28 cellular contexts compared by ENCODE assay signal in the genomic region with DNA sequence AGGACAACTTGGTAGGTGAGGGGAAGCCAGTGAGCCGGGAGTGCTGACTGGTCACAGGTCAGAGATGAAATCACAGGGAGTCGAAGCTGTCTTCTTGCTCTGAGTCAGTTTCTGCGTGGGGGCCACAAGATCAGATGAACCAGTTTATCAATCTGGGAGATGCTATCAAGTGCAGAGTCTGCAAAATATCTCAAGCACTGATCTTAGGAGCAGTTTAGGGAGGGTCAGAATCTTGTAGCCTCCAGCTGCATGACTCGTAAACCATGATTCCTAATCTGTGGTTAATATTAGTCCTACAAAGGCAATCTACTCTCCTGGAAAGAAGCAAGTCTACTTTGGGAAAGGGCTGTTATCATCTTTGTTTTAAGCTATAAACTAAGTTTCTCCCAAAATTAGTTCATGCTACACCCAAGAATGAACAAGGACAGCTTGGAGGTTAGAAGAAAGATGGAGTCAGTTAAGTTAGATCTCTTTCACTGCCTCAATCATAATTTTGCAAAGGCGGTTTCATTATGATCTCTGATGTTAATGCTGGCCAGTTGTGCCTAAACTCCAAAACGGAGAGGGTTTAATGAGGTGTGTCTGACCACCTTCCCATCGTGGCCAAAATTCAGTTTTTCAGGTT. TPM values are rescaled to one million over a fixed set of nuclear protein-coding genes. Genes with fewer than 3 reads are reported as not detected.
DNase-seq lines count a peak whose midpoint lies in the region; FAIRE-seq and TF ChIP-seq lines count a peak whose summit lies in the region.
"Had no signal": no experiment of that assay in that cellular context is flagged by ENCODE, and none has a peak within 500 bp of the region (broad histone marks: within the 10 kb centered on the region; RNA-seq: fewer than 3 reads in every experiment).

No MANE protein-coding gene starts in this region.

- H3K79me2 ChIP-seq in neural progenitor cell (ENCODE audit: low read depth) = no peaks in the 10 kb centered on the region

- peaks cover 4% of the 10 kb centered on the region; the same call in 1 of the 2 replicates for H3K27me3 Mint-ChIP-seq in HFFc6 (ENCODE audit: insufficient read depth)
- H3K27me3 Mint-ChIP-seq in neural progenitor cell (ENCODE audit: insufficient read depth, low read depth) = peaks cover 5% of the 10 kb centered on the region

- TF ChIP-seq CTCF in HFFc6 (IDR thresholded peaks at IDR 0.05) = no peak
- TF ChIP-seq CTCF in bronchial epithelial cell (IDR thresholded peaks at IDR 0.05; ENCODE audit: insufficient read depth, low read length, severe bottlenecking) = no peak
- TF ChIP-seq CTCF in neural progenitor cell (IDR thresholded peaks at IDR 0.05) = no peak

- peaks cover 25% of the 10 kb centered on the region for H3F3A ChIP-seq in neural progenitor cell (ENCODE audit: low read depth)

- H3K9me3 ChIP-seq in neural progenitor cell (ENCODE audit: low read depth) = no peaks in the 10 kb centered on the region
- H3K9me3 ChIP-seq: colonic mucosa, esophagus squamous epithelium, uterus had no signal

- no peak overlapping the region for H3K4me3 ChIP-seq in bronchial epithelial cell (ENCODE audit: low read depth, low read length)
- H3K4me3 ChIP-seq in neural progenitor cell = no peak overlapping the region
- H3K4me3 ChIP-seq: colonic mucosa, esophagus squamous epithelium, SK-N-MC, uterus had no signal

- peaks cover 24% of the 10 kb centered on the region for H3K4me1 Mint-ChIP-seq in HFFc6 (ENCODE audit: low read depth)
- peaks cover 32% of the 10 kb centered on the region for H3K4me1 Mint-ChIP-seq in neural progenitor cell
- H3K4me1 Mint-ChIP-seq: activated CD4-positive, alpha-beta T cell treated with anti-CD3 and anti-CD28 coated beads, Interleukin-2, amount 10 ng/mL, durations not matched to agents 24 days and 14 days; memory B cell; stimulated activated naive B cell treated with anti-CD40 and anti-IgM and Interleukin-4, amounts not matched to agents 10 μg/mL and 1 μg/mL and 100 μg/mL, for 72 hours had no signal

- H3K4me1 ChIP-seq in neural progenitor cell = peaks cover 29% of the 10 kb centered on the region
- H3K4me1 ChIP-seq: colonic mucosa had no signal

- DNase-seq in EL (peak; percentile 37), HFFc6 (peak; percentile 9), bronchial epithelial cell (ENCODE audit: low read depth) (peak; percentile 66), neural progenitor cell (ENCODE audit: low spot score) (no peak), DMS79 (lab: John Stamatoyannopoulos, UW) (no peak), substantia nigra (lab: John Stamatoyannopoulos, UW) (no peak), SW480 (ENCODE audit: low spot score) (no peak)
- DNase-seq: activated CD4-positive, alpha-beta T cell treated with anti-CD3 and anti-CD28 coated beads, Interleukin-2, amount 10 ng/mL, durations not matched to agents 24 days and 14 days; activated naive CD4-positive, alpha-beta T cell; activated T-cell treated with anti-CD3 and anti-CD28 coated beads, Interleukin-2, amount 50 U/mL, for 48 hours; colonic mucosa; esophagus squamous epithelium; kidney glomerular epithelial cell; NCI-H1436; NCI-H524; stimulated activated CD4-positive, alpha-beta T cell treated with anti-CD3 and anti-CD28 coated beads, Interleukin-12 subunit alpha, Interleukin-12 subunit beta, amount 100 ng/mL, for 4 hours; stimulated activated CD4-positive, alpha-beta T cell treated with anti-CD3 and anti-CD28 coated beads, Interleukin-4, amount 100 ng/mL, for 24 hours; stimulated activated naive B cell treated with anti-CD40 and anti-IgM and Interleukin-4, amounts not matched to agents 10 μg/mL and 1 μg/mL and 100 μg/mL, for 72 hours; uterus; WERI-Rb-1 had no signal

- H3K4me3 Mint-ChIP-seq in HFFc6 (no peak overlapping the region), neural progenitor cell (no peak overlapping the region)
- H3K4me3 Mint-ChIP-seq: activated CD4-positive, alpha-beta T cell treated with anti-CD3 and anti-CD28 coated beads, Interleukin-2, amount 10 ng/mL, durations not matched to agents 24 days and 14 days; memory B cell; stimulated activated naive B cell treated with anti-CD40 and anti-IgM and Interleukin-4, amounts not matched to agents 10 μg/mL and 1 μg/mL and 100 μg/mL, for 72 hours had no signal

- H3K36me3 Mint-ChIP-seq in HFFc6 (ENCODE audit: low read depth) (no peaks in the 10 kb centered on the region), neural progenitor cell (no peaks in the 10 kb centered on the region)
- H3K36me3 Mint-ChIP-seq: memory B cell; stimulated activated naive B cell treated with anti-CD40 and anti-IgM and Interleukin-4, amounts not matched to agents 10 μg/mL and 1 μg/mL and 100 μg/mL, for 72 hours had no signal

- H3K4me2 ChIP-seq in neural progenitor cell = no peak overlapping the region

- H4K20me1 ChIP-seq in neural progenitor cell (ENCODE audit: low read depth) = no peaks in the 10 kb centered on the region

- H3K27ac Mint-ChIP-seq in HFFc6 = no peak overlapping the region
- H3K27ac Mint-ChIP-seq in neural progenitor cell = no peak overlapping the region
- H3K27ac Mint-ChIP-seq: activated CD4-positive, alpha-beta T cell treated with anti-CD3 and anti-CD28 coated beads, Interleukin-2, amount 10 ng/mL, durations not matched to agents 24 days and 14 days; memory B cell; stimulated activated naive B cell treated with anti-CD40 and anti-IgM and Interleukin-4, amounts not matched to agents 10 μg/mL and 1 μg/mL and 100 μg/mL, for 72 hours had no signal

- H3K9ac ChIP-seq in neural progenitor cell = no peak overlapping the region

- no peaks in the 10 kb centered on the region for H3K27me3 ChIP-seq in bronchial epithelial cell (ENCODE audit: control insufficient read depth, insufficient read depth, low read length)
- H3K27me3 ChIP-seq in neural progenitor cell = peaks cover 5% of the 10 kb centered on the region
- H3K27me3 ChIP-seq: colonic mucosa, uterus had no signal

- H3K9me3 Mint-ChIP-seq in HFFc6 = no peaks in the 10 kb centered on the region
- no peaks in the 10 kb centered on the region for H3K9me3 Mint-ChIP-seq in neural progenitor cell
- H3K9me3 Mint-ChIP-seq: activated CD4-positive, alpha-beta T cell treated with anti-CD3 and anti-CD28 coated beads, Interleukin-2, amount 10 ng/mL, durations not matched to agents 24 days and 14 days; memory B cell; stimulated activated naive B cell treated with anti-CD40 and anti-IgM and Interleukin-4, amounts not matched to agents 10 μg/mL and 1 μg/mL and 100 μg/mL, for 72 hours had no signal

- H3K36me3 ChIP-seq in bronchial epithelial cell (ENCODE audit: control insufficient read depth, insufficient read depth, low read length) (no peaks in the 10 kb centered on the region), neural progenitor cell (no peaks in the 10 kb centered on the region)
- H3K36me3 ChIP-seq: colonic mucosa, esophagus squamous epithelium, uterus, WERI-Rb-1 had no signal

- H3K27ac ChIP-seq in neural progenitor cell (no peak overlapping the region), substantia nigra (ENCODE audit: low read depth, low read length, poor library complexity, severe bottlenecking) (no peak overlapping the region)
- H3K27ac ChIP-seq: C4-2B, colonic mucosa, esophagus squamous epithelium, SK-N-MC, uterus, WERI-Rb-1 had no signal

- FAIRE-seq in bronchial epithelial cell (lab: Jason Lieb, UNC) = no peak
- FAIRE-seq: RCC 7860 had no signal

- H2AFZ ChIP-seq in neural progenitor cell (replicated peaks) = peak overlapping the region; percentile 12

RNA-seq across cellular contexts. Expression of a gene that starts 8.4 kb away (rescaled TPM):
- not detected for total RNA-seq in HFFc6 (2021; fragmentation: NEBNext Ultra II Directional; extraction: Animal tissue kit (Norgen Biotek cat#: 25700))
- not detected in 2 replicates for total RNA-seq in bronchial epithelial cell
- total RNA-seq in neural progenitor cell (ENCODE audit: low replicate concordance) = not detected in 2 replicates
- total RNA-seq: activated CD4-positive, alpha-beta T cell treated with anti-CD3 and anti-CD28 coated beads, Interleukin-2, amount 10 ng/mL, durations not matched to agents 24 days and 14 days; colonic mucosa; esophagus squamous epithelium; glomerular endothelial cell; HT-29; T-helper 2 cell treated with Interferon-gamma antibody and Interleukin-4, amounts not matched to agents 100 ng/mL and 5 ng/mL, for 36 hours; temporal lobe had no signal

RNA-seq across cellular contexts. Expression of a gene that starts 45.6 kb away (rescaled TPM):
- not detected for total RNA-seq in HFFc6 (2021; fragmentation: NEBNext Ultra II Directional; extraction: Animal tissue kit (Norgen Biotek cat#: 25700))
- total RNA-seq in bronchial epithelial cell (not detected in 2 replicates), neural progenitor cell (ENCODE audit: low replicate concordance) (not detected in 2 replicates)
- total RNA-seq: activated CD4-positive, alpha-beta T cell treated with anti-CD3 and anti-CD28 coated beads, Interleukin-2, amount 10 ng/mL, durations not matched to agents 24 days and 14 days; colonic mucosa; esophagus squamous epithelium; glomerular endothelial cell; HT-29; T-helper 2 cell treated with Interferon-gamma antibody and Interleukin-4, amounts not matched to agents 100 ng/mL and 5 ng/mL, for 36 hours; temporal lobe; uterus had no signal

Comparison
In these comparisons a context has a peak if more than half of its experiments do, and no peak if none do; other contexts are left out.
1. DNase-seq: peak in EL (single experiment), HFFc6 (single experiment) and bronchial epithelial cell (single experiment); none in neural progenitor cell (single experiment), DMS79 (single experiment), substantia nigra (0 of 49) and SW480 (single experiment).